18 cellular contexts compared by ENCODE assay signal in the genomic region with DNA sequence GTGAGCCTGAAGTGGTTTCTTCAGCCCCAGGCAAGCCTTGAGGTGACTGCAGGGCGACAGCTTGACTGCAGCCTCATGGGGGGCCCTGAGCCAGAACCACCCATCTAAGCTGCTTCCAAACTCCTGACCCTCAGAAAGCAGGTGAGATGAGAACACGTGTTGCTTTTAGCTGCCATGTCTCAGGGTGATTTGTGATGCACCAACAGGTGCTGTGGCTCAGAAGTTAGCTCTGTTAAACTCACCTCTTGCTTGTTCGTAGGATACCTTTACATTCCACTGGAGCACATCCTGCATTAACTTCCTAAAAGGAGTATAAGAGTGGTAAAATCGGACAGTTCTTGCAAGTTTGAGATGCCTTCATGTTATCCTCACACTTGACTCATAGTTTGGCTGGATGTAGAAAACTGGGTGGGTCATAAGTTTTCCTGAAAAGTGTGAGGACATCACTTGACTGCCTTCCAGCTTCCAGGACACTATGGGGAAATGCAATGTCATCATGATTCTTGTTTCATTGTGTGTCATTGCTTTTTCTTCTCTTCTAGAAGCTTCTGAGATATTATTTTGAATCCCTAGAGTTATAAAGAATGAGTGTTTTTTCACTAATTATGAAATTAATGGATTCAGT.
DNase-seq lines count a peak whose midpoint lies in the region; ATAC-seq and TF ChIP-seq lines count a peak whose summit lies in the region.
"Had no signal": no experiment of that assay in that cellular context is flagged by ENCODE, and none has a peak within 500 bp of the region (broad histone marks: within the 10 kb centered on the region; RNA-seq: fewer than 3 reads in every experiment).

No MANE protein-coding gene starts in this region.

- no peak overlapping the region for H3K18ac ChIP-seq in neuronal stem cell (ENCODE audit: low read length)

- no peak overlapping the region for H3K27ac ChIP-seq in RWPE2 (ENCODE audit: poor library complexity, severe bottlenecking)
- H3K27ac ChIP-seq in transverse colon = peak overlapping the region; percentile 8 to 45 (median 32)
- H3K27ac ChIP-seq in neuronal stem cell (replicated peaks; ENCODE audit: low read length) = no peak overlapping the region
- H3K27ac ChIP-seq in neural progenitor cell = no peak overlapping the region
- H3K27ac ChIP-seq: 22Rv1, parathyroid adenoma had no signal

- H3K4ac ChIP-seq in neuronal stem cell (ENCODE audit: low read length) = no peak overlapping the region

- H2BK5ac ChIP-seq in neuronal stem cell (ENCODE audit: low read length) = no peak overlapping the region

- H3K4me1 ChIP-seq in RWPE2 (ENCODE audit: insufficient read depth, poor library complexity, severe bottlenecking) (peaks cover 2% of the 10 kb centered on the region), transverse colon (no peaks in the 10 kb centered on the region), neuronal stem cell (ENCODE audit: control insufficient read depth in 2 of 2, insufficient read depth in 1 of 2, low read depth in 1 of 2, low read length in 2 of 2) (no peaks in the 10 kb centered on the region), neural progenitor cell (peaks cover 5% of the 10 kb centered on the region)
- H3K4me1 ChIP-seq: parathyroid adenoma had no signal

- TF ChIP-seq POLR2A in transverse colon (IDR thresholded peaks at IDR 0.05) = no peak

- no peak overlapping the region for H4K91ac ChIP-seq in neuronal stem cell (ENCODE audit: low read depth, low read length, poor library complexity)

- TF ChIP-seq EP300 in transverse colon (IDR thresholded peaks at IDR 0.05; ENCODE audit: low read depth) = no peak

- H3K4me3 ChIP-seq in RWPE2 (ENCODE audit: severe bottlenecking) (no peak overlapping the region), fibroblast of villous mesenchyme (ENCODE audit: low read depth, low read length) (no peak overlapping the region), transverse colon (no peak overlapping the region), neuronal stem cell (ENCODE audit: low read length in 2 of 2) (no peak overlapping the region), neural progenitor cell (no peak overlapping the region)

- no peaks in the 10 kb centered on the region for H3K4me1 Mint-ChIP-seq in activated CD8-positive, alpha-beta memory T cell treated with anti-CD3 and anti-CD28 coated beads, Interleukin-2, amount 10 ng/mL, durations not matched to agents 7 days and 5 days
- H3K4me1 Mint-ChIP-seq in neural progenitor cell = peaks cover 4% of the 10 kb centered on the region
- H3K4me1 Mint-ChIP-seq: activated naive CD4-positive, alpha-beta T cell treated with anti-CD3 and anti-CD28 coated beads, Interleukin-2, amount 50 U/mL, for 24 hours; T-helper 17 cell had no signal

- H3F3A ChIP-seq in neural progenitor cell (ENCODE audit: low read depth) = peaks cover 7% of the 10 kb centered on the region

- H2AFZ ChIP-seq in neuronal stem cell (ENCODE audit: low read length) (no peak overlapping the region), neural progenitor cell (replicated peaks) (no peak overlapping the region)
- H2AFZ ChIP-seq: parathyroid adenoma had no signal

- WGBS in transverse colon (ENCODE audit: low coverage in 1 of 2), 2 donors = 65 to 70% methylated on average over 2 to 4 of the region's 4 CpGs
- no CpG with 5 or more reads among the region's 4 CpGs for WGBS in neuronal stem cell (ENCODE audit: extremely low coverage in 2 of 2, insufficient read length in 2 of 2, insufficient replicate concordance in 1 of 2), 2 donors

- peak; percentile 20 for DNase-seq in activated CD8-positive, alpha-beta memory T cell treated with anti-CD3 and anti-CD28 coated beads, Interleukin-2, amount 50 U/mL, for 48 hours
- DNase-seq in activated CD8-positive, alpha-beta memory T cell treated with anti-CD3 and anti-CD28 coated beads, Interleukin-2, amount 10 ng/mL, durations not matched to agents 7 days and 5 days = no peak
- DNase-seq in RWPE2 (ENCODE audit: low spot score) (no peak), fibroblast of villous mesenchyme (ENCODE audit: low read depth) (peak; percentile 61), transverse colon (no peak), neuronal stem cell (ENCODE audit: low spot score) (no peak), NCI-H510A treated with DMSO at 0.1 percent for 48 hours (lab: John Stamatoyannopoulos, UW) (no peak), neural progenitor cell (ENCODE audit: low spot score) (no peak)
- DNase-seq: caudate nucleus, hippocampal formation, left cardiac atrium, SHP77, T-helper 17 cell had no signal

- H3K36me3 Mint-ChIP-seq in activated CD8-positive, alpha-beta memory T cell treated with anti-CD3 and anti-CD28 coated beads, Interleukin-2, amount 10 ng/mL, durations not matched to agents 7 days and 5 days = no peaks in the 10 kb centered on the region
- H3K36me3 Mint-ChIP-seq in neural progenitor cell = no peaks in the 10 kb centered on the region
- H3K36me3 Mint-ChIP-seq: activated naive CD4-positive, alpha-beta T cell treated with anti-CD3 and anti-CD28 coated beads, Interleukin-2, amount 50 U/mL, for 24 hours had no signal

- H3K27me3 ChIP-seq in RWPE2 (ENCODE audit: insufficient read depth, poor library complexity, severe bottlenecking) (no peaks in the 10 kb centered on the region), transverse colon (no peaks in the 10 kb centered on the region), neuronal stem cell (ENCODE audit: control insufficient read depth in 3 of 3, insufficient read depth in 3 of 3, low read depth in 1 of 3, low read length in 3 of 3) (peaks cover 0 to 12% (median 0%) of the 10 kb centered on the region in 3 experiments), neural progenitor cell (no peaks in the 10 kb centered on the region)

- no peak overlapping the region for H2BK12ac ChIP-seq in neuronal stem cell (ENCODE audit: low read length)

- no peak overlapping the region for H3K27ac Mint-ChIP-seq in activated CD8-positive, alpha-beta memory T cell treated with anti-CD3 and anti-CD28 coated beads, Interleukin-2, amount 10 ng/mL, durations not matched to agents 7 days and 5 days
- H3K27ac Mint-ChIP-seq in neural progenitor cell = no peak overlapping the region
- H3K27ac Mint-ChIP-seq: activated naive CD4-positive, alpha-beta T cell treated with anti-CD3 and anti-CD28 coated beads, Interleukin-2, amount 50 U/mL, for 24 hours; stimulated activated naive CD8-positive, alpha-beta T cell treated with anti-CD3 and anti-CD28 coated beads, Interleukin-15, Interleukin-2, amounts not matched to agents 100 ng/mL and 50 ng/mL, for 24 hours; T-helper 17 cell had no signal

- peaks cover 28% of the 10 kb centered on the region for H3K27me3 Mint-ChIP-seq in activated CD8-positive, alpha-beta memory T cell treated with anti-CD3 and anti-CD28 coated beads, Interleukin-2, amount 10 ng/mL, durations not matched to agents 7 days and 5 days
- peaks cover 14% of the 10 kb centered on the region for H3K27me3 Mint-ChIP-seq in neural progenitor cell (ENCODE audit: insufficient read depth, low read depth)
- H3K27me3 Mint-ChIP-seq: activated naive CD4-positive, alpha-beta T cell treated with anti-CD3 and anti-CD28 coated beads, Interleukin-2, amount 50 U/mL, for 24 hours had no signal

- no peak for ATAC-seq in activated CD8-positive, alpha-beta memory T cell treated with anti-CD3 and anti-CD28 coated beads, Interleukin-2, amount 10 ng/mL, durations not matched to agents 7 days and 5 days
- peak; percentile 76 for ATAC-seq in RWPE2 (ENCODE audit: low read depth)
- ATAC-seq: activated CD4-positive, CD25-positive, alpha-beta regulatory T cell treated with anti-CD3 and anti-CD28 coated beads, Interleukin-2, amount 50 U/mL, for 24 hours; T-helper 17 cell had no signal

- H3K4me3 Mint-ChIP-seq in activated CD8-positive, alpha-beta memory T cell treated with anti-CD3 and anti-CD28 coated beads, Interleukin-2, amount 10 ng/mL, durations not matched to agents 7 days and 5 days = no peak overlapping the region
- H3K4me3 Mint-ChIP-seq in neural progenitor cell = no peak overlapping the region
- H3K4me3 Mint-ChIP-seq: activated naive CD4-positive, alpha-beta T cell treated with anti-CD3 and anti-CD28 coated beads, Interleukin-2, amount 50 U/mL, for 24 hours; stimulated activated naive CD8-positive, alpha-beta T cell treated with anti-CD3 and anti-CD28 coated beads, Interleukin-15, Interleukin-2, amounts not matched to agents 100 ng/mL and 50 ng/mL, for 24 hours; T-helper 17 cell had no signal

- in situ Hi-C loops in transverse colon (cut with MboI; ENCODE audit: low pct_ligation_motif_present in 1 of 4, low pct_unique_long_range_greater_than_20kb in 1 of 4, low sequenced_read_pairs in 3 of 4) = loop anchor here in 3 of 4 donors (10.0 to 25.0 kb wide), 3 partner anchors 147 to 485 kb away; no protein-coding TSS in a partner anchor

- TF ChIP-seq CTCF in RWPE2 (IDR thresholded peaks at IDR 0.05; ENCODE audit: poor library complexity, severe bottlenecking) (no peak), fibroblast of villous mesenchyme (IDR thresholded peaks at IDR 0.05; ENCODE audit: insufficient read depth, low read depth, low read length) (no peak), transverse colon (IDR thresholded peaks at IDR 0.05) (no peak), neural progenitor cell (IDR thresholded peaks at IDR 0.05) (no peak)

- H3K36me3 ChIP-seq in RWPE2 (ENCODE audit: low read depth) (no peaks in the 10 kb centered on the region), transverse colon (no peaks in the 10 kb centered on the region), neuronal stem cell (replicated peaks in 1 of 2; ENCODE audit: control insufficient read depth in 2 of 2, insufficient read depth in 2 of 2, low read length in 2 of 2) (no peaks in the 10 kb centered on the region), neural progenitor cell (no peaks in the 10 kb centered on the region)

- no peak overlapping the region for H2AK5ac ChIP-seq in neuronal stem cell (ENCODE audit: low read depth, low read length)

- no peaks in the 10 kb centered on the region for H3K9me3 ChIP-seq in RWPE2 (ENCODE audit: severe bottlenecking)
- no peaks in the 10 kb centered on the region for H3K9me3 ChIP-seq in transverse colon
- H3K9me3 ChIP-seq in neuronal stem cell (replicated peaks in 1 of 2; ENCODE audit: control insufficient read depth in 2 of 2, insufficient read depth in 1 of 2, low read depth in 1 of 2, low read length in 2 of 2) = peaks cover 2 to 5% of the 10 kb centered on the region in 2 donors
- no peaks in the 10 kb centered on the region for H3K9me3 ChIP-seq in neural progenitor cell (ENCODE audit: low read depth)

- no peaks in the 10 kb centered on the region for H3K79me1 ChIP-seq in neuronal stem cell (ENCODE audit: low read depth, low read length)

- H4K8ac ChIP-seq in neuronal stem cell (ENCODE audit: low read depth, low read length) = no peak overlapping the region

- H3K14ac ChIP-seq in neuronal stem cell (ENCODE audit: low read length) = no peak overlapping the region

- no peak overlapping the region for H2BK120ac ChIP-seq in neuronal stem cell (ENCODE audit: low read depth, low read length)

- H3K9ac ChIP-seq in neuronal stem cell (ENCODE audit: low read depth, low read length, poor library complexity) = no peak overlapping the region
- H3K9ac ChIP-seq in neural progenitor cell = no peak overlapping the region
- H3K9ac ChIP-seq: parathyroid adenoma had no signal

- H4K20me1 ChIP-seq in neural progenitor cell (ENCODE audit: low read depth) = no peaks in the 10 kb centered on the region

- intact Hi-C loops in transverse colon (cut with DNase I; ENCODE audit: low total_unique reads) = loop anchor here (10.0 kb wide), 1 partner anchor 435 kb away; no protein-coding TSS in a partner anchor

- no peaks in the 10 kb centered on the region for H3K9me3 Mint-ChIP-seq in activated CD8-positive, alpha-beta memory T cell treated with anti-CD3 and anti-CD28 coated beads, Interleukin-2, amount 10 ng/mL, durations not matched to agents 7 days and 5 days (ENCODE audit: low read depth)
- peaks cover 13% of the 10 kb centered on the region for H3K9me3 Mint-ChIP-seq in neural progenitor cell
- H3K9me3 Mint-ChIP-seq: activated naive CD4-positive, alpha-beta T cell treated with anti-CD3 and anti-CD28 coated beads, Interleukin-2, amount 50 U/mL, for 24 hours; stimulated activated naive CD8-positive, alpha-beta T cell treated with anti-CD3 and anti-CD28 coated beads, Interleukin-15, Interleukin-2, amounts not matched to agents 100 ng/mL and 50 ng/mL, for 24 hours had no signal

- CTCF ChIA-PET in activated CD8-positive, alpha-beta memory T cell treated with anti-CD3 and anti-CD28 coated beads, Interleukin-2, amount 10 ng/mL, durations not matched to agents 7 days and 5 days (lab: Charles Lee) = no interaction called here

- H2BK15ac ChIP-seq in neuronal stem cell (ENCODE audit: low read length) = no peak overlapping the region

- H3K4me2 ChIP-seq in neuronal stem cell (ENCODE audit: insufficient read depth, low read length, poor library complexity, severe bottlenecking) = no peak overlapping the region
- H3K4me2 ChIP-seq in neural progenitor cell = no peak overlapping the region

- no peak overlapping the region for H3K23ac ChIP-seq in neuronal stem cell (ENCODE audit: low read depth, low read length, poor library complexity)

- no peaks in the 10 kb centered on the region for H3K79me2 ChIP-seq in neural progenitor cell (ENCODE audit: low read depth)
- H3K79me2 ChIP-seq: parathyroid adenoma had no signal

Comparison
In these comparisons a context has a peak if more than half of its experiments do, and no peak if none do; other contexts are left out.
1. DNase-seq: peak in activated CD8-positive, alpha-beta memory T cell treated with anti-CD3 and anti-CD28 coated beads, Interleukin-2, amount 50 U/mL, for 48 hours (single experiment) and fibroblast of villous mesenchyme (single experiment); none in activated CD8-positive, alpha-beta memory T cell treated with anti-CD3 and anti-CD28 coated beads, Interleukin-2, amount 10 ng/mL, durations not matched to agents 7 days and 5 days (single experiment), RWPE2 (single experiment), transverse colon (single experiment), neuronal stem cell (single experiment), NCI-H510A treated with DMSO at 0.1 percent for 48 hours (single experiment) and neural progenitor cell (single experiment).
2. H3K27ac ChIP-seq: peak in transverse colon (4 of 4); none in RWPE2 (single experiment), neuronal stem cell (single experiment) and neural progenitor cell (single experiment).